In the genomic region with DNA sequence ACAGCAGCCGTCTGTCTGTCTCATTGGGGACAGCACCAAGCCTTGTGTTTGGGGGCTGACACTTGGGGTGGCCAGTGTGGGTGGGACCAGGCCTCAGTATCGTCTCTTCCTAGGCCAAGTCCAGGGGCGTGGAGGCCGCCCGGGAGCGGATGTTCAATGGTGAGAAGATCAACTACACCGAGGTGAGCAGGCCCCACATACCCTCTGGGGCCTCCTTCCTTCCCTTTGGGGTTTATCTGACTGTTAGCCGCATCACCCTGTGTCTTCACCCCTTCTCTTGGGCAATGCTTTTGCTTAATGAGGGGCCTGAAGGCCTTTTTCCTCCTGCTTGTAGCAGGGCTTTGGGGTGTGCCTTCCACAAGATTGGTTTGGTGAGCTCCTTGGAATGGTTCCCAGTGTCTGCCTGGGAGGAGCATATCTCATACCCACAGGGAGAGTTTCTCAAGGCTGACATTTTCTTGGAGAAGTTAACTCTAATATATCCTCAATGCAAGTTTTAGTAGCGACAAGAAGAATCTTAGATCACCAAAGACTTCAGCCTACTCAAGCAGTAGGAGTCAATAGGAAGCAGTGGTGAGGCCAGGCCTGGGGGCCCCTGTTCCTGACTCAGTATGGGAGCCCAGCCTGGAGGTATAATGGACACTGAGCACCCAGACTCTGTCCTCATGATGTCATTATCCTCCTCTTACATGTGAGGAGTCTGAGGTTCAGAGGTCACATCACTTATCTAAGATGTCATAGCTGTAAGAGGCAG, we compare ENCODE assay signal across 8 cellular contexts. TPM values are rescaled to one million over a fixed set of nuclear protein-coding genes. Genes with fewer than 3 reads are reported as not detected.
DNase-seq lines count a peak whose midpoint lies in the region; ATAC-seq and TF ChIP-seq lines count a peak whose summit lies in the region.

No MANE protein-coding gene starts in this region.

- peaks cover 9% of the 10 kb centered on the region for H3K4me1 ChIP-seq in testis

- H3K36me3 Mint-ChIP-seq in activated naive CD4-positive, alpha-beta T cell treated with anti-CD3 and anti-CD28 coated beads, Interleukin-2, amount 50 U/mL, for 24 hours = peaks cover 15% of the 10 kb centered on the region

- H3K27me3 Mint-ChIP-seq in activated naive CD4-positive, alpha-beta T cell treated with anti-CD3 and anti-CD28 coated beads, Interleukin-2, amount 50 U/mL, for 24 hours = no peaks in the 10 kb centered on the region

- no peak overlapping the region for H3K27ac Mint-ChIP-seq in activated naive CD4-positive, alpha-beta T cell treated with anti-CD3 and anti-CD28 coated beads, Interleukin-2, amount 50 U/mL, for 24 hours

- intact Hi-C loops in testis (cut with DNase I; ENCODE audit: low total_unique reads) = no loop called here
- intact Hi-C loops in left colon (cut with DNase I, micrococcal nuclease) = no loop called here

- no peaks in the 10 kb centered on the region for H3K36me3 ChIP-seq in testis (ENCODE audit: low read depth, missing control alignments)

- ATAC-seq in left colon = no peak

- no peaks in the 10 kb centered on the region for H3K27me3 ChIP-seq in testis

- no peak for DNase-seq in activated naive CD4-positive, alpha-beta T cell treated with Interleukin-2 at 50 U/mL for 16 hours
- DNase-seq in glomerular visceral epithelial cell (ENCODE audit: extremely low spot score) (peak; percentile 22), testis (peak; percentile 47), globus pallidus (ENCODE audit: low spot score) (no peak), NCI-H1417 (lab: John Stamatoyannopoulos, UW) (no peak), left colon (no peak)

- peak overlapping the region in 1 of 2 donors; percentile 85 for H3K4me3 ChIP-seq in testis

- H3K27ac ChIP-seq in VCaP (peak overlapping the region; percentile 98; the same call in 1 of the 2 replicates), testis (no peak overlapping the region)

- H3K9me3 Mint-ChIP-seq in activated naive CD4-positive, alpha-beta T cell treated with anti-CD3 and anti-CD28 coated beads, Interleukin-2, amount 50 U/mL, for 24 hours = no peaks in the 10 kb centered on the region

- peak overlapping the region; percentile 97 for H3K4me3 Mint-ChIP-seq in activated naive CD4-positive, alpha-beta T cell treated with anti-CD3 and anti-CD28 coated beads, Interleukin-2, amount 50 U/mL, for 24 hours

- peaks cover 48% of the 10 kb centered on the region for H3K4me1 Mint-ChIP-seq in activated naive CD4-positive, alpha-beta T cell treated with anti-CD3 and anti-CD28 coated beads, Interleukin-2, amount 50 U/mL, for 24 hours

- TF ChIP-seq POLR2A in testis (IDR thresholded peaks at IDR 0.05) = no peak

- WGBS in testis, 2 donors = 74 to 85% methylated on average over 5 to 9 of the region's 9 CpGs

- TF ChIP-seq CTCF in VCaP (conservative IDR thresholded peaks at IDR 0.05) = no peak
- TF ChIP-seq CTCF in testis (IDR thresholded peaks at IDR 0.05) = no peak

- H3K9me3 ChIP-seq in testis = no peaks in the 10 kb centered on the region

RNA-seq across cellular contexts. Expression of a gene that starts 1.9 kb away (rescaled TPM):
- total RNA-seq in testis = 100 to 1,000 TPM; 109 to 198 TPM
- polyA plus RNA-seq in testis (ENCODE audit: insufficient read depth, low read depth, low replicate concordance) = 198 TPM
- total RNA-seq in left colon = 100 to 1,000 TPM; 265 to 364 TPM

RNA-seq across cellular contexts. Expression of a gene that starts 37.4 kb away (rescaled TPM):
- 10 to 100 TPM; 33.8 to 35.1 TPM for total RNA-seq in testis
- polyA plus RNA-seq in testis (ENCODE audit: insufficient read depth, low read depth, low replicate concordance) = 29.0 TPM
- total RNA-seq in left colon = 1 to 10 TPM; 4.3 to 6.3 TPM

Comparison
In these comparisons a context has a peak if more than half of its experiments do, and no peak if none do; other contexts are left out.
1. DNase-seq: peak in glomerular visceral epithelial cell (single experiment) and testis (single experiment); none in activated naive CD4-positive, alpha-beta T cell treated with Interleukin-2 at 50 U/mL for 16 hours (single experiment), globus pallidus (single experiment), NCI-H1417 (0 of 3) and left colon (0 of 2).
2. RNA of a gene that starts 37.4 kb away (total RNA-seq): 33.8 to 35.1 TPM in testis; 4.3 to 6.3 TPM in left colon; every median in the first group is over 4 times any median in the second.